ENCODE assay signal across 18 cellular contexts in genomic region chr6:99589907-99590493, GRCh38. TPM values are rescaled to one million over a fixed set of nuclear protein-coding genes. Genes with fewer than 3 reads are reported as not detected.
DNase-seq lines count a peak whose midpoint lies in the region; ATAC-seq and TF ChIP-seq lines count a peak whose summit lies in the region.
"Had no signal": no experiment of that assay in that cellular context is flagged by ENCODE, and none has a peak within 500 bp of the region (broad histone marks: within the 10 kb centered on the region; RNA-seq: fewer than 3 reads in every experiment).

No MANE protein-coding gene starts in this region.

- no peak for ATAC-seq in activated T-cell treated with anti-CD3 and anti-CD28 coated beads, Interleukin-2, amount 50 U/mL, for 72 hours (replicated peaks in 1 of 2)
- ATAC-seq in HG03196 (IDR thresholded peaks at IDR 0.05; ENCODE audit: unreplicated experiment) (no peak), GM19452 (IDR thresholded peaks at IDR 0.05; ENCODE audit: unreplicated experiment) (no peak)

- H3K4me3 ChIP-seq in SK-N-MC (peak overlapping the region; percentile 91), neural progenitor cell (no peak overlapping the region)

- no peak overlapping the region for H2AFZ ChIP-seq in neural progenitor cell (replicated peaks)

- peaks cover 74% of the 10 kb centered on the region for H3K27me3 Mint-ChIP-seq in activated T-cell treated with anti-CD3 and anti-CD28 coated beads, Interleukin-2, amount 50 U/mL, for 72 hours (ENCODE audit: low read depth)
- H3K27me3 Mint-ChIP-seq in chondrocyte (ENCODE audit: low read depth) (peaks cover 72% of the 10 kb centered on the region), neural progenitor cell (ENCODE audit: insufficient read depth, low read depth) (peaks cover 78% of the 10 kb centered on the region)

- H3K36me3 Mint-ChIP-seq in activated T-cell treated with anti-CD3 and anti-CD28 coated beads, Interleukin-2, amount 50 U/mL, for 72 hours (ENCODE audit: insufficient read depth in 2 of 2), result peaks cover 0 to 2% of the 10 kb centered on the region in 2 donors
- H3K36me3 Mint-ChIP-seq in chondrocyte (ENCODE audit: low read depth), result no peaks in the 10 kb centered on the region
- H3K36me3 Mint-ChIP-seq in neural progenitor cell, result no peaks in the 10 kb centered on the region

- DNase-seq in activated T-cell treated with anti-CD3 and anti-CD28 coated beads, Interleukin-2, amount 50 U/mL, for 72 hours, result no peak
- DNase-seq in activated T-cell treated with anti-CD3 and anti-CD28 coated beads for 4 hours (no peak), SK-N-MC (ENCODE audit: low read depth, low spot score) (no peak), chondrocyte (ENCODE audit: low spot score) (no peak), neural progenitor cell (ENCODE audit: low spot score) (no peak), COR-L47 (lab: John Stamatoyannopoulos, UW) (no peak)
- DNase-seq: activated CD4-positive, alpha-beta T cell treated with anti-CD3 and anti-CD28 coated beads for 4 hours; activated gamma-delta T cell treated with Interleukin-2 at 50 U/mL for 16 hours; trophoblast cell had no signal

- peaks cover 94% of the 10 kb centered on the region for H3K27me3 ChIP-seq in neural progenitor cell

- peaks cover 54% of the 10 kb centered on the region for H4K20me1 ChIP-seq in neural progenitor cell (ENCODE audit: low read depth)

- H3K79me2 ChIP-seq in neural progenitor cell (ENCODE audit: low read depth), result no peaks in the 10 kb centered on the region

- H3K27ac ChIP-seq in SK-N-MC (no peak overlapping the region), neural progenitor cell (no peak overlapping the region)

- no peak overlapping the region for H3K27ac Mint-ChIP-seq in activated T-cell treated with anti-CD3 and anti-CD28 coated beads, Interleukin-2, amount 50 U/mL, for 72 hours
- H3K27ac Mint-ChIP-seq in chondrocyte (ENCODE audit: unreplicated experiment) (no peak overlapping the region), neural progenitor cell (no peak overlapping the region)

- H3K4me2 ChIP-seq in neural progenitor cell, result peak overlapping the region; percentile 91

- H3F3A ChIP-seq in neural progenitor cell (ENCODE audit: low read depth), result peaks cover 13% of the 10 kb centered on the region

- no peaks in the 10 kb centered on the region for H3K9me3 Mint-ChIP-seq in activated T-cell treated with anti-CD3 and anti-CD28 coated beads, Interleukin-2, amount 50 U/mL, for 72 hours
- H3K9me3 Mint-ChIP-seq in chondrocyte (ENCODE audit: low read depth), result no peaks in the 10 kb centered on the region
- H3K9me3 Mint-ChIP-seq in neural progenitor cell, result no peaks in the 10 kb centered on the region

- H3K9ac ChIP-seq in SK-N-MC (ENCODE audit: insufficient read length) (no peak overlapping the region), neural progenitor cell (no peak overlapping the region)

- H3K9me3 ChIP-seq in SK-N-MC (ENCODE audit: low read depth, low read length) (no peaks in the 10 kb centered on the region), neural progenitor cell (ENCODE audit: low read depth) (no peaks in the 10 kb centered on the region)

- H3K4me1 ChIP-seq in neural progenitor cell, result peaks cover 3% of the 10 kb centered on the region

- no peaks in the 10 kb centered on the region for H3K36me3 ChIP-seq in SK-N-MC (ENCODE audit: insufficient read depth, low read length)
- H3K36me3 ChIP-seq in neural progenitor cell, result no peaks in the 10 kb centered on the region
- H3K36me3 ChIP-seq: MG63 had no signal

- H3K4me1 Mint-ChIP-seq in activated T-cell treated with anti-CD3 and anti-CD28 coated beads, Interleukin-2, amount 50 U/mL, for 72 hours (ENCODE audit: low read depth), result peaks cover 33% of the 10 kb centered on the region
- H3K4me1 Mint-ChIP-seq in chondrocyte (ENCODE audit: low read depth) (peaks cover 19% of the 10 kb centered on the region), neural progenitor cell (peaks cover 16% of the 10 kb centered on the region)

- TF ChIP-seq CTCF in chondrocyte (IDR thresholded peaks at IDR 0.05) (no peak), neural progenitor cell (IDR thresholded peaks at IDR 0.05) (no peak)

- peak overlapping the region; percentile 91 for H3K4me3 Mint-ChIP-seq in activated T-cell treated with anti-CD3 and anti-CD28 coated beads, Interleukin-2, amount 50 U/mL, for 72 hours
- H3K4me3 Mint-ChIP-seq in chondrocyte (ENCODE audit: unreplicated experiment) (peak overlapping the region; percentile 78), neural progenitor cell (peak overlapping the region; percentile 74)

RNA-seq across cellular contexts. Expression of gene PRDM13, which starts 16.6 kb away (rescaled TPM):
- total RNA-seq in activated T-cell treated with anti-CD3 and anti-CD28 coated beads, Interleukin-2, amount 50 U/mL, for 72 hours, result not detected
- total RNA-seq in chondrocyte, result not detected in 3 replicates
- not detected in 2 replicates for total RNA-seq in neural progenitor cell (ENCODE audit: low replicate concordance)
- total RNA-seq: cardiac septum, endothelial cell of umbilical vein, frontal cortex, HT-29, lung microvascular endothelial cell, RPMI7951 had no signal

RNA-seq across cellular contexts. Expression of gene CCNC, which starts 21.5 kb away (rescaled TPM):
- total RNA-seq in activated T-cell treated with anti-CD3 and anti-CD28 coated beads, Interleukin-2, amount 50 U/mL, for 72 hours, result 10 to 100 TPM; 39.7 to 46.6 TPM
- total RNA-seq in chondrocyte (35.0 to 45.0 TPM (median 35.5 TPM) in 3 replicates), neural progenitor cell (ENCODE audit: low replicate concordance) (109 and 157 TPM in 2 replicates)
